In the genomic region with DNA sequence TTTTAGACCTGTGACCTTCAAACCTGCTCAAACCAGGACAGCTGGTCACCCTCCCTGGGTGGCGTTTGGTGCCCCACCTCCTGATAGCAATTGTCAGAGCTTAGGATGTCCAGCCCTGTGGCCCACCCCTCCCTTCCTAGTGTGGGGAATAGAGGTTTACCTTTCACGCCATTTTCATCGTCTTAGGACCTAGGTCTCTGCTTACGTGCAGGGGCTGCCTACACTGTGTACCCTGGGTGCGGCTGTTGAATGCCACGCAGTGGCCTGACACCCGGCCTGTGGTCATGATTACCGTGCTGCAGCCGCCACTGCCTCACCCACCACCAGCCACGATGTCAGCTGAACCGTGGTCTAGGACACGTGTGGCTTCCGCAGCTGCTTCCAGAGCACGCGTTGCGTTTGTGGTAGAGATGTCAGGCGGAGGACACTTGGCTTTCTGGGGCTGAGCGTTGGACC, we compare ENCODE assay signal across 9 cellular contexts.
DNase-seq lines count a peak whose midpoint lies in the region; ATAC-seq and TF ChIP-seq lines count a peak whose summit lies in the region.
"Had no signal": no experiment of that assay in that cellular context is flagged by ENCODE, and none has a peak within 500 bp of the region (broad histone marks: within the 10 kb centered on the region; RNA-seq: fewer than 3 reads in every experiment).

No MANE protein-coding gene starts in this region.

- H3K27me3 Mint-ChIP-seq in WTC11 (ENCODE audit: low read depth), result no peaks in the 10 kb centered on the region
- H3K27me3 Mint-ChIP-seq: effector memory CD8-positive, alpha-beta T cell had no signal

- TF ChIP-seq POLR2A in prostate gland (IDR thresholded peaks at IDR 0.05), result no peak

- peaks cover 93% of the 10 kb centered on the region for H3K36me3 Mint-ChIP-seq in WTC11

- no peak overlapping the region for H3K4me2 ChIP-seq in PC-9

- no peaks in the 10 kb centered on the region for H3K9me2 ChIP-seq in PC-9 (ENCODE audit: insufficient read depth)

- no peaks in the 10 kb centered on the region for H3K9me3 Mint-ChIP-seq in WTC11
- H3K9me3 Mint-ChIP-seq: effector memory CD8-positive, alpha-beta T cell had no signal

- no peaks in the 10 kb centered on the region for H3F3A ChIP-seq in PC-9 (ENCODE audit: insufficient read depth, low read depth)

- no TSS peak for BruUV-seq in PC-9 (replicated peaks; lab: Mats Ljungman, UMichigan)

- CTCF ChIA-PET in WTC11 (lab: Charles Lee) (no interaction called here), PC-9 (lab: Charles Lee) (no interaction called here)

- no peaks in the 10 kb centered on the region for H3K27me3 ChIP-seq in BE2C
- H3K27me3 ChIP-seq in prostate gland (replicated peaks; ENCODE audit: insufficient read depth), result no peaks in the 10 kb centered on the region
- H3K27me3 ChIP-seq in PC-9 (ENCODE audit: insufficient read depth, low read depth), result no peaks in the 10 kb centered on the region

- peaks cover 14% of the 10 kb centered on the region for H3K4me1 ChIP-seq in BE2C
- H3K4me1 ChIP-seq in prostate gland (replicated peaks), result peaks cover 19% of the 10 kb centered on the region
- no peaks in the 10 kb centered on the region for H3K4me1 ChIP-seq in PC-9 (replicated peaks; ENCODE audit: insufficient read depth)

- H2AFZ ChIP-seq in PC-9, result no peak overlapping the region

- ATAC-seq in WTC11 (no peak), HG02610 (IDR thresholded peaks at IDR 0.05; ENCODE audit: unreplicated experiment) (no peak), HG03175 (IDR thresholded peaks at IDR 0.05; ENCODE audit: unreplicated experiment) (no peak)
- ATAC-seq: effector memory CD8-positive, alpha-beta T cell had no signal

- no peak for TF ChIP-seq CTCF in BE2C (IDR thresholded peaks at IDR 0.05; ENCODE audit: low read depth, low read length)
- no peak for TF ChIP-seq CTCF in WTC11 (IDR thresholded peaks at IDR 0.05)
- no peak for TF ChIP-seq CTCF in fibroblast of villous mesenchyme (IDR thresholded peaks at IDR 0.05; ENCODE audit: insufficient read depth, low read depth, low read length)
- TF ChIP-seq CTCF in prostate gland (IDR thresholded peaks at IDR 0.05), result no peak
- no peak for TF ChIP-seq CTCF in PC-9 (conservative IDR thresholded peaks at IDR 0.05)

- H3K27ac Mint-ChIP-seq in WTC11, result peak overlapping the region; percentile 20; the same call in 1 of the 2 replicates

- H3K9me3 ChIP-seq in BE2C, result no peaks in the 10 kb centered on the region
- no peaks in the 10 kb centered on the region for H3K9me3 ChIP-seq in prostate gland
- H3K9me3 ChIP-seq in PC-9 (ENCODE audit: insufficient read depth, low read depth), result no peaks in the 10 kb centered on the region

- H3K79me2 ChIP-seq in PC-9 (ENCODE audit: low read depth), result no peaks in the 10 kb centered on the region

- H3K4me3 ChIP-seq in BE2C (ENCODE audit: low read depth, low read length) (peak overlapping the region; percentile 3), fibroblast of villous mesenchyme (ENCODE audit: low read depth, low read length) (peak overlapping the region; percentile 42), prostate gland (no peak overlapping the region), PC-9 (no peak overlapping the region)

- no peak overlapping the region for H3K4me3 Mint-ChIP-seq in WTC11
- H3K4me3 Mint-ChIP-seq: effector memory CD8-positive, alpha-beta T cell had no signal

- H3K4me1 Mint-ChIP-seq in WTC11, result peaks cover 64% of the 10 kb centered on the region

- H3K27ac ChIP-seq in prostate gland, result peak overlapping the region; percentile 71 to 74
- no peak overlapping the region for H3K27ac ChIP-seq in PC-9

- WGBS in prostate gland, result 65% methylated on average over 18 of the region's 18 CpGs

- POLR2A ChIA-PET in WTC11 (lab: Charles Lee) (interaction anchor here (0.7 kb wide), 1 partner anchor 26 kb away, joined by 6 read pairs; no protein-coding TSS in a partner anchor), PC-9 (lab: Charles Lee; ENCODE audit: unreplicated experiment) (interaction anchor here (0.9 kb wide), 1 partner anchor 158 kb away, joined by 4 read pairs; no protein-coding TSS in a partner anchor)

- intact Hi-C loops in prostate gland (cut with DNase I) (no loop called here), PC-9 (cut with micrococcal nuclease; ENCODE audit: unreplicated experiment) (no loop called here)

- H4K20me1 ChIP-seq in PC-9 (ENCODE audit: insufficient read depth), result peaks cover 6% of the 10 kb centered on the region

- H3K36me3 ChIP-seq in BE2C (peaks cover 35% of the 10 kb centered on the region), prostate gland (no peaks in the 10 kb centered on the region), PC-9 (ENCODE audit: low read depth) (no peaks in the 10 kb centered on the region; the same call in 1 of the 2 replicates)

- no peak for DNase-seq in BE2C
- DNase-seq in WTC11 (ENCODE audit: low spot score), result no peak
- DNase-seq in fibroblast of villous mesenchyme (ENCODE audit: low read depth), result no peak
- no peak for DNase-seq in prostate gland (ENCODE audit: low spot score)
- no peak for DNase-seq in putamen (ENCODE audit: low spot score)
- no peak for DNase-seq in PC-9
- DNase-seq: effector memory CD8-positive, alpha-beta T cell had no signal

TF ChIP-seq in WTC11, 78 proteins besides CTCF, POLR2A, EP300 and RAD21:
- TF ChIP-seq GTF2I (CRISPR knock-in tag; conservative IDR thresholded peaks at IDR 0.05), result no peak
- TF ChIP-seq, protein P1, sequence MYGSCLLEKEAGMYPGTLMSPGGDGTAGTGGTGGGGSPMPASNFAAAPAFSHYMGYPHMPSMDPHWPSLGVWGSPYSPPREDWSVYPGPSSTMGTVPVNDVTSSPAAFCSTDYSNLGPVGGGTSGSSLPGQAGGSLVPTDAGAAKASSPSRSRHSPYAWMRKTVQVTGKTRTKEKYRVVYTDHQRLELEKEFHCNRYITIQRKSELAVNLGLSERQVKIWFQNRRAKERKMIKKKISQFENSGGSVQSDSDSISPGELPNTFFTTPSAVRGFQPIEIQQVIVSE (CRISPR knock-in tag; IDR thresholded peaks at IDR 0.05; ENCODE audit: borderline replicate concordance), result no peak
- TF ChIP-seq, protein P2, sequence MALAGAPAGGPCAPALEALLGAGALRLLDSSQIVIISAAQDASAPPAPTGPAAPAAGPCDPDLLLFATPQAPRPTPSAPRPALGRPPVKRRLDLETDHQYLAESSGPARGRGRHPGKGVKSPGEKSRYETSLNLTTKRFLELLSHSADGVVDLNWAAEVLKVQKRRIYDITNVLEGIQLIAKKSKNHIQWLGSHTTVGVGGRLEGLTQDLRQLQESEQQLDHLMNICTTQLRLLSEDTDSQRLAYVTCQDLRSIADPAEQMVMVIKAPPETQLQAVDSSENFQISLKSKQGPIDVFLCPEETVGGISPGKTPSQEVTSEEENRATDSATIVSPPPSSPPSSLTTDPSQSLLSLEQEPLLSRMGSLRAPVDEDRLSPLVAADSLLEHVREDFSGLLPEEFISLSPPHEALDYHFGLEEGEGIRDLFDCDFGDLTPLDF (CRISPR knock-in tag; IDR thresholded peaks at IDR 0.05), result no peak
- TF ChIP-seq ZNF232 (CRISPR knock-in tag; IDR thresholded peaks at IDR 0.05), result no peak
- TF ChIP-seq, protein P3, sequence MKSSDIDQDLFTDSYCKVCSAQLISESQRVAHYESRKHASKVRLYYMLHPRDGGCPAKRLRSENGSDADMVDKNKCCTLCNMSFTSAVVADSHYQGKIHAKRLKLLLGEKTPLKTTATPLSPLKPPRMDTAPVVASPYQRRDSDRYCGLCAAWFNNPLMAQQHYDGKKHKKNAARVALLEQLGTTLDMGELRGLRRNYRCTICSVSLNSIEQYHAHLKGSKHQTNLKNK (CRISPR knock-in tag; IDR thresholded peaks at IDR 0.05), result no peak
- no peak for TF ChIP-seq IRF1 (CRISPR knock-in tag; IDR thresholded peaks at IDR 0.05)
- TF ChIP-seq SMAD3 (CRISPR knock-in tag; IDR thresholded peaks at IDR 0.05; ENCODE audit: borderline replicate concordance), result no peak
- no peak for TF ChIP-seq ELF4 (CRISPR knock-in tag; IDR thresholded peaks at IDR 0.05; ENCODE audit: low read depth)
- no peak for TF ChIP-seq ZNF317 (CRISPR knock-in tag; IDR thresholded peaks at IDR 0.05; ENCODE audit: borderline replicate concordance, low read depth)
- TF ChIP-seq ZNF671 (CRISPR knock-in tag; IDR thresholded peaks at IDR 0.05), result no peak
- no peak for TF ChIP-seq SMAD4 (CRISPR knock-in tag; IDR thresholded peaks at IDR 0.05)
- TF ChIP-seq MYBL2 (CRISPR knock-in tag; IDR thresholded peaks at IDR 0.05), result no peak
- TF ChIP-seq NR3C1 (CRISPR knock-in tag; conservative IDR thresholded peaks at IDR 0.05; ENCODE audit: low read depth), result no peak
- TF ChIP-seq, protein P4, sequence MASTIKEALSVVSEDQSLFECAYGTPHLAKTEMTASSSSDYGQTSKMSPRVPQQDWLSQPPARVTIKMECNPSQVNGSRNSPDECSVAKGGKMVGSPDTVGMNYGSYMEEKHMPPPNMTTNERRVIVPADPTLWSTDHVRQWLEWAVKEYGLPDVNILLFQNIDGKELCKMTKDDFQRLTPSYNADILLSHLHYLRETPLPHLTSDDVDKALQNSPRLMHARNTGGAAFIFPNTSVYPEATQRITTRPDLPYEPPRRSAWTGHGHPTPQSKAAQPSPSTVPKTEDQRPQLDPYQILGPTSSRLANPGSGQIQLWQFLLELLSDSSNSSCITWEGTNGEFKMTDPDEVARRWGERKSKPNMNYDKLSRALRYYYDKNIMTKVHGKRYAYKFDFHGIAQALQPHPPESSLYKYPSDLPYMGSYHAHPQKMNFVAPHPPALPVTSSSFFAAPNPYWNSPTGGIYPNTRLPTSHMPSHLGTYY (CRISPR knock-in tag; IDR thresholded peaks at IDR 0.05), result no peak

Comparison
In these comparisons a context has a peak if more than half of its experiments do, and no peak if none do; other contexts are left out.
1. H3K4me3 ChIP-seq: peak in BE2C (single experiment) and fibroblast of villous mesenchyme (single experiment); none in prostate gland (0 of 2) and PC-9 (single experiment).